Comparison of ENCODE assay signal across 10 cellular contexts in genomic region chr11:75100314-75100713, GRCh38. TPM values are rescaled to one million over a fixed set of nuclear protein-coding genes. Genes with fewer than 3 reads are reported as not detected.
DNase-seq lines count a peak whose midpoint lies in the region; ATAC-seq and TF ChIP-seq lines count a peak whose summit lies in the region.
"Had no signal": no experiment of that assay in that cellular context is flagged by ENCODE, and none has a peak within 500 bp of the region (broad histone marks: within the 10 kb centered on the region; RNA-seq: fewer than 3 reads in every experiment).

No MANE protein-coding gene starts in this region.

- no peaks in the 10 kb centered on the region for H3K36me3 Mint-ChIP-seq in CD4-positive, alpha-beta memory T cell

- H3K27ac ChIP-seq in CD4-positive, alpha-beta memory T cell (ENCODE audit: low read depth, low read length) = no peak overlapping the region

- CTCF ChIA-PET in CD4-positive, alpha-beta memory T cell (lab: Charles Lee; ENCODE audit: partially characterized antibody) = no interaction called here

- H3K4me1 ChIP-seq in CD4-positive, alpha-beta memory T cell (ENCODE audit: insufficient read depth, low read length) = no peaks in the 10 kb centered on the region

- intact Hi-C loops in CD4-positive, alpha-beta memory T cell (cut with micrococcal nuclease) = no loop called here

- H3K9me3 Mint-ChIP-seq in CD4-positive, alpha-beta memory T cell = no peaks in the 10 kb centered on the region

- H3K27me3 ChIP-seq in CD4-positive, alpha-beta memory T cell (ENCODE audit: insufficient read depth, low read length) = no peaks in the 10 kb centered on the region

- H3K27me3 Mint-ChIP-seq in CD4-positive, alpha-beta memory T cell = peaks cover 18 to 34% of the 10 kb centered on the region in 2 donors

- H3K9me3 ChIP-seq in CD4-positive, alpha-beta memory T cell (ENCODE audit: control insufficient read depth in 1 of 2, low read length in 2 of 2) = no peaks in the 10 kb centered on the region

- POLR2A ChIA-PET in CD4-positive, alpha-beta memory T cell (lab: Charles Lee; ENCODE audit: partially characterized antibody) = no interaction called here

- no peaks in the 10 kb centered on the region for H3K36me3 ChIP-seq in CD4-positive, alpha-beta memory T cell (ENCODE audit: insufficient read depth, low read length)

- in situ Hi-C loops in astrocyte of the spinal cord (cut with HindIII; ENCODE audit: low sequenced_read_pairs) = no loop called here

- no peak overlapping the region for H3K27ac Mint-ChIP-seq in CD4-positive, alpha-beta memory T cell

- DNase-seq in GM03348 (ENCODE audit: low spot score) (peak; percentile 23), GM20000 (ENCODE audit: low spot score) (peak; percentile 82), astrocyte of the spinal cord (ENCODE audit: low read depth, low spot score) (peak; percentile 2), AML-193 (lab: John Stamatoyannopoulos, UW) (no peak), NCI-H2029 (lab: John Stamatoyannopoulos, UW) (no peak)
- peak; percentile 19 to 47 for DNase-seq in stimulated activated CD8-positive, alpha-beta memory T cell treated with anti-CD3 and anti-CD28 coated beads, Interleukin-7, amount 100 ng/mL, for 48 hours (ENCODE audit: extremely low read depth in 1 of 2, low read depth in 1 of 2)
- no peak for DNase-seq in CD4-positive, alpha-beta memory T cell

- no peak for TF ChIP-seq CTCF in GM20000 (IDR thresholded peaks at IDR 0.05; ENCODE audit: extremely low read depth, missing control alignments)
- TF ChIP-seq CTCF in astrocyte of the spinal cord (IDR thresholded peaks at IDR 0.05; ENCODE audit: low read depth, low read length) = no peak

- no peaks in the 10 kb centered on the region for H3K4me1 Mint-ChIP-seq in CD4-positive, alpha-beta memory T cell

- peak; percentile 89 for ATAC-seq in HG03520 (IDR thresholded peaks at IDR 0.05; ENCODE audit: unreplicated experiment)

- H3K4me3 ChIP-seq in astrocyte of the spinal cord (ENCODE audit: low read depth, low read length) = no peak overlapping the region
- no peak overlapping the region for H3K4me3 ChIP-seq in CD4-positive, alpha-beta memory T cell (ENCODE audit: low read length in 2 of 2)

- no peak overlapping the region for H3K4me3 Mint-ChIP-seq in CD4-positive, alpha-beta memory T cell

RNA-seq across cellular contexts. Expression of gene OR2AT4, which starts 3.6 kb away (rescaled TPM):
- not detected for total RNA-seq in CD4-positive, alpha-beta memory T cell
- not detected for polyA plus RNA-seq in CD4-positive, alpha-beta memory T cell
- total RNA-seq: glomerular endothelial cell had no signal
- polyA plus RNA-seq: urinary bladder had no signal

RNA-seq across cellular contexts. Expression of gene SLCO2B1, which starts 50.6 kb away (rescaled TPM):
- 1 to 10 TPM; 2.4 to 2.8 TPM for total RNA-seq in CD4-positive, alpha-beta memory T cell
- polyA plus RNA-seq in CD4-positive, alpha-beta memory T cell = not detected

Comparison
In these comparisons a context has a peak if more than half of its experiments do, and no peak if none do; other contexts are left out.
1. DNase-seq: peak in GM03348 (single experiment), GM20000 (single experiment), astrocyte of the spinal cord (single experiment) and stimulated activated CD8-positive, alpha-beta memory T cell treated with anti-CD3 and anti-CD28 coated beads, Interleukin-7, amount 100 ng/mL, for 48 hours (2 of 2); none in CD4-positive, alpha-beta memory T cell (0 of 5), AML-193 (0 of 2) and NCI-H2029 (single experiment).